Comparison of ENCODE assay signal across 17 cellular contexts in the genomic region with DNA sequence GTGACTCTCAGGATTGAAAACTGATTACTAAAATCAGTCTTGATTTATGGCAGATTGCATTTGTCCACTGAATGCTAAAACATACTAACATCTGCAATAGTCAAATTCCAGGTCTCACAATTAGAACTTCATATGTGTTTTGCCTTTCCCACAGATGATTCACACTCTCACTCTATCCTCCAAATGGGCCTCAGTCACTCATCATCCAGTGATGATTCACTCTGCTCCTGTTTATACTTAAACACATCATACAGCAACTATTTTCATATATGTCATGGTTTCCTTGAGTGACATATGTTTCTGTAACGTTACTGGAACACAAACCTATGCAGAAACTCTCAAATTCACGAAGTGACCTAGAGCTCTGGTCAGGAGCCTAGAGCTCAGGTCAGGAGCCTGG.
DNase-seq lines count a peak whose midpoint lies in the region; ATAC-seq and TF ChIP-seq lines count a peak whose summit lies in the region.
"Had no signal": no experiment of that assay in that cellular context is flagged by ENCODE, and none has a peak within 500 bp of the region (broad histone marks: within the 10 kb centered on the region; RNA-seq: fewer than 3 reads in every experiment).

No MANE protein-coding gene starts in this region.

- TF ChIP-seq POLR2A in uterus (IDR thresholded peaks at IDR 0.05), result no peak

- CTCF ChIA-PET in activated naive CD4-positive, alpha-beta T cell treated with anti-CD3 and anti-CD28 coated beads for 36 hours (lab: Charles Lee), result no interaction called here

- H3K27me3 ChIP-seq in uterus, result no peaks in the 10 kb centered on the region
- H3K27me3 ChIP-seq: left lung had no signal

- H3K36me3 Mint-ChIP-seq in activated naive CD4-positive, alpha-beta T cell treated with anti-CD3 and anti-CD28 coated beads for 36 hours (ENCODE audit: low read depth), result no peaks in the 10 kb centered on the region
- H3K36me3 Mint-ChIP-seq: natural killer cell treated with Interleukin-12 subunit alpha and Interleukin-12 subunit beta and Interleukin-15 and Interleukin-18, amount 100 ng/mL, for 72 hours had no signal

- peaks cover 4% of the 10 kb centered on the region for H3K4me1 Mint-ChIP-seq in activated naive CD4-positive, alpha-beta T cell treated with anti-CD3 and anti-CD28 coated beads for 36 hours (ENCODE audit: low read depth)
- H3K4me1 Mint-ChIP-seq: activated CD4-positive, alpha-beta T cell treated with anti-CD3 and anti-CD28 coated beads, Interleukin-2, amount 10 ng/mL, durations not matched to agents 7 days and 5 days had no signal

- no peaks in the 10 kb centered on the region for H3K4me1 ChIP-seq in uterus
- H3K4me1 ChIP-seq: HAP-1, left lung had no signal

- peaks cover 4% of the 10 kb centered on the region for H3K27me3 Mint-ChIP-seq in activated naive CD4-positive, alpha-beta T cell treated with anti-CD3 and anti-CD28 coated beads for 36 hours (ENCODE audit: low read depth)
- H3K27me3 Mint-ChIP-seq: natural killer cell treated with Interleukin-12 subunit alpha and Interleukin-12 subunit beta and Interleukin-15 and Interleukin-18, amount 100 ng/mL, for 72 hours had no signal

- H3K36me3 ChIP-seq in uterus, result no peaks in the 10 kb centered on the region
- H3K36me3 ChIP-seq: HAP-1, left lung had no signal

- no peaks in the 10 kb centered on the region for H3K9me3 Mint-ChIP-seq in activated naive CD4-positive, alpha-beta T cell treated with anti-CD3 and anti-CD28 coated beads for 36 hours
- H3K9me3 Mint-ChIP-seq: activated CD4-positive, alpha-beta T cell treated with anti-CD3 and anti-CD28 coated beads, Interleukin-2, amount 10 ng/mL, durations not matched to agents 7 days and 5 days; natural killer cell treated with Interleukin-12 subunit alpha and Interleukin-12 subunit beta and Interleukin-15 and Interleukin-18, amount 100 ng/mL, for 72 hours had no signal

- peak; percentile 6 for DNase-seq in activated naive CD4-positive, alpha-beta T cell treated with anti-CD3 and anti-CD28 coated beads for 36 hours
- DNase-seq in activated naive CD4-positive, alpha-beta T cell treated with Interleukin-2 at 50 U/mL for 16 hours, result no peak
- DNase-seq in RPMI7951 (ENCODE audit: low read depth) (peak; percentile 42), fibroblast of gingiva (ENCODE audit: low read depth) (peak; percentile 35), smooth muscle cell of the brain vasculature (ENCODE audit: low read depth, low spot score) (peak; percentile 17), retina (no peak), uterus (no peak), Right ventricle myocardium inferior (ENCODE audit: missing footprints) (no peak)
- DNase-seq: activated CD4-positive, alpha-beta T cell treated with anti-CD3 and anti-CD28 coated beads, Interleukin-2, amount 10 ng/mL, durations not matched to agents 7 days and 5 days; activated gamma-delta T cell; glutamatergic neuron; left lung; NCI-H2081; trophoblast cell had no signal

- no peak overlapping the region for H3K4me3 Mint-ChIP-seq in activated naive CD4-positive, alpha-beta T cell treated with anti-CD3 and anti-CD28 coated beads for 36 hours
- H3K4me3 Mint-ChIP-seq: activated CD4-positive, alpha-beta T cell treated with anti-CD3 and anti-CD28 coated beads, Interleukin-2, amount 10 ng/mL, durations not matched to agents 7 days and 5 days; natural killer cell treated with Interleukin-12 subunit alpha and Interleukin-12 subunit beta and Interleukin-15 and Interleukin-18, amount 100 ng/mL, for 72 hours had no signal

- ATAC-seq in Right ventricle myocardium inferior, result no peak
- ATAC-seq: left lung; natural killer cell treated with Interleukin-12 subunit alpha and Interleukin-12 subunit beta and Interleukin-15 and Interleukin-18, amount 100 ng/mL, for 72 hours had no signal

- intact Hi-C loops in activated naive CD4-positive, alpha-beta T cell treated with anti-CD3 and anti-CD28 coated beads for 36 hours (cut with micrococcal nuclease), result no loop called here
- intact Hi-C loops in uterus (cut with DNase I; ENCODE audit: low total_unique reads) (no loop called here), Right ventricle myocardium inferior (cut with DNase I) (no loop called here)

- H3K4me3 ChIP-seq in uterus, result no peak overlapping the region
- H3K4me3 ChIP-seq: coronary artery, HAP-1, left lung had no signal

- TF ChIP-seq CTCF in uterus (IDR thresholded peaks at IDR 0.05), result no peak

- H3K27ac ChIP-seq in uterus, result no peak overlapping the region
- H3K27ac ChIP-seq: coronary artery, left lung had no signal

- H3K27ac Mint-ChIP-seq in activated naive CD4-positive, alpha-beta T cell treated with anti-CD3 and anti-CD28 coated beads for 36 hours, result no peak overlapping the region
- H3K27ac Mint-ChIP-seq: activated CD4-positive, alpha-beta T cell treated with anti-CD3 and anti-CD28 coated beads, Interleukin-2, amount 10 ng/mL, durations not matched to agents 7 days and 5 days; natural killer cell treated with Interleukin-12 subunit alpha and Interleukin-12 subunit beta and Interleukin-15 and Interleukin-18, amount 100 ng/mL, for 72 hours had no signal

- no peaks in the 10 kb centered on the region for H3K9me3 ChIP-seq in uterus
- H3K9me3 ChIP-seq: HAP-1, left lung had no signal

Comparison
In these comparisons a context has a peak if more than half of its experiments do, and no peak if none do; other contexts are left out.
1. DNase-seq: peak in activated naive CD4-positive, alpha-beta T cell treated with anti-CD3 and anti-CD28 coated beads for 36 hours (single experiment), RPMI7951 (single experiment), fibroblast of gingiva (single experiment) and smooth muscle cell of the brain vasculature (single experiment); none in activated naive CD4-positive, alpha-beta T cell treated with Interleukin-2 at 50 U/mL for 16 hours (single experiment), retina (single experiment), uterus (0 of 2) and Right ventricle myocardium inferior (single experiment).